ENCODE assay signal across 1 cellular context in the genomic region with DNA sequence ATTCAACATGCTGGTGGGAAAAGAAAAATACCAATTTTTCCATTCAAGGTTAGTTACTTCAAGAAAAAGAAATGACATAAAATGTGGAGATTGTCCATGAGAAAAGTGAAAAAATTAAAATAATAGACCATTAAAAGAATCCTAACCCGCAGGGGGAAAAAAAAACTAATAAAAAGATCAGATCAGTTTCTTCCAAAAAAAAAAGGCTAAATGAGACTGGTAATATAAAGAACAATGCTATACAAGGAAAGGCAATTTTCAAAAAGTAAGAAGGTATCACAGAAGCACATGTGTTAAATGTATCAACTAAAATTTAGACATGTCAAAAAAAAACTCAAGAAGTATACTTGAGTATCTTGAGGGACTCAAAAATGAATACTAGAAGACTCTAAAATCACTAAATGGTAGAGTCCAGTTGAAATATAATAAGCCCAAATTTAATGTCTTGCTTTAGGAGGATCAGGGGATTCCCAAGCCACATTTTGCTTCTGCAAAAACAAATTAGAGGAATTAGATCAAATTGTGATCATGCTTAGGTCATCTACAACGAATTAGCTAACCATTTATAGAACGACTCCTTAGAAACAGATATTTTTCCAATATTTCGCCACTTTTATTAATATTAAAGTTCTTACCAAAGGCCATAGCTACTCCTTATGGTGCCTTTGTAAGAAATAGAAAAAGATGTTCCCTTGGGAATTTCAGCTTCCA.
TF ChIP-seq lines count a peak whose summit lies in the region.

No MANE protein-coding gene starts in this region.

TF ChIP-seq in HEK293, 187 proteins besides CTCF, POLR2A, EP300 and RAD21 (continued from another document):
- TF ChIP-seq, protein P1, sequence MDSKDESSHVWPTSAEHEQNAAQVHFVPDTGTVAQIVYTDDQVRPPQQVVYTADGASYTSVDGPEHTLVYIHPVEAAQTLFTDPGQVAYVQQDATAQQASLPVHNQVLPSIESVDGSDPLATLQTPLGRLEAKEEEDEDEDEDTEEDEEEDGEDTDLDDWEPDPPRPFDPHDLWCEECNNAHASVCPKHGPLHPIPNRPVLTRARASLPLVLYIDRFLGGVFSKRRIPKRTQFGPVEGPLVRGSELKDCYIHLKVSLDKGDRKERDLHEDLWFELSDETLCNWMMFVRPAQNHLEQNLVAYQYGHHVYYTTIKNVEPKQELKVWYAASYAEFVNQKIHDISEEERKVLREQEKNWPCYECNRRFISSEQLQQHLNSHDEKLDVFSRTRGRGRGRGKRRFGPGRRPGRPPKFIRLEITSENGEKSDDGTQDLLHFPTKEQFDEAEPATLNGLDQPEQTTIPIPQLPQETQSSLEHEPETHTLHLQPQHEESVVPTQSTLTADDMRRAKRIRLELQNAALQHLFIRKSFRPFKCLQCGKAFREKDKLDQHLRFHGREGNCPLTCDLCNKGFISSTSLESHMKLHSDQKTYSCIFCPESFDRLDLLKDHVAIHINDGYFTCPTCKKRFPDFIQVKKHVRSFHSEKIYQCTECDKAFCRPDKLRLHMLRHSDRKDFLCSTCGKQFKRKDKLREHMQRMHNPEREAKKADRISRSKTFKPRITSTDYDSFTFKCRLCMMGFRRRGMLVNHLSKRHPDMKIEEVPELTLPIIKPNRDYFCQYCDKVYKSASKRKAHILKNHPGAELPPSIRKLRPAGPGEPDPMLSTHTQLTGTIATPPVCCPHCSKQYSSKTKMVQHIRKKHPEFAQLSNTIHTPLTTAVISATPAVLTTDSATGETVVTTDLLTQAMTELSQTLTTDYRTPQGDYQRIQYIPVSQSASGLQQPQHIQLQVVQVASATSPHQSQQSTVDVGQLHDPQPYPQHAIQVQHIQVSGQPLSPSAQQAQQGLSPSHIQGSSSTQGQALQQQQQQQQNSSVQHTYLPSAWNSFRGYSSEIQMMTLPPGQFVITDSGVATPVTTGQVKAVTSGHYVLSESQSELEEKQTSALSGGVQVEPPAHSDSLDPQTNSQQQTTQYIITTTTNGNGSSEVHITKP (tag by site-specific recombination; IDR thresholded peaks at IDR 0.05), result peak; percentile 57
- no peak for TF ChIP-seq ZFP69B (tag by site-specific recombination; IDR thresholded peaks at IDR 0.05)
TF ChIP-seq in HEK293: peak in this region for 2.
